In genomic region chr1:2386636-2387611, GRCh38 we compare ENCODE assay signal across 21 cellular contexts. TPM values are rescaled to one million over a fixed set of nuclear protein-coding genes. Genes with fewer than 3 reads are reported as not detected.
A peak's percentile ranks its signal among the peaks of the same experiment; 100 is the strongest.
DNase-seq lines count a peak whose midpoint lies in the region; ATAC-seq and TF ChIP-seq lines count a peak whose summit lies in the region.
"Had no signal": no experiment of that assay in that cellular context is flagged by ENCODE, and none has a peak within 500 bp of the region (broad histone marks: within the 10 kb centered on the region; RNA-seq: fewer than 3 reads in every experiment).

No MANE protein-coding gene starts in this region.

- H3K4me2 ChIP-seq in BLaER1 (peak overlapping the region; percentile 99), DOHH2 (ENCODE audit: low read length) (peak overlapping the region; percentile 91)

- DNase-seq in left cardiac atrium, result peak; percentile 20
- no peak for DNase-seq in progenitor cell of endocrine pancreas (ENCODE audit: low spot score, unreplicated experiment)
- no peak for DNase-seq in NCI-H510A treated with DMSO at 0.1 percent for 48 hours (lab: John Stamatoyannopoulos, UW)
- DNase-seq in GF-D8 (lab: John Stamatoyannopoulos, UW), result no peak
- DNase-seq: activated CD8-positive, alpha-beta T cell treated with anti-CD3 and anti-CD28 coated beads, Interleukin-2, amount 10 ng/mL, durations not matched to agents 7 days and 5 days; activated naive CD4-positive, alpha-beta T cell treated with anti-CD3 and anti-CD28 coated beads, Interleukin-2, amount 50 U/mL, for 16 hours; activated T-cell treated with anti-CD3 and anti-CD28 coated beads, Interleukin-2, amount 50 U/mL, for 24 hours; cerebellar nuclear complex; islet precursor cell; KG1; NCI-H146; NCI-H82; SHP77 treated with DMSO at 0.1 percent for 48 hours; uterus had no signal

- H3K27me3 ChIP-seq in BLaER1 (0 out of 2 replicates have a peak, but pooled peaks cover 3% of the 10 kb centered on the region), DOHH2 (ENCODE audit: control insufficient read depth, low read length) (no peaks in the 10 kb centered on the region)
- H3K27me3 ChIP-seq: uterus had no signal

- H4K20me1 ChIP-seq in BLaER1 (peaks cover 23% of the 10 kb centered on the region), DOHH2 (ENCODE audit: control insufficient read depth, insufficient read depth, low read depth, low read length) (no peaks in the 10 kb centered on the region)

- H3K9me3 ChIP-seq in BLaER1 (no peaks in the 10 kb centered on the region), DOHH2 (ENCODE audit: control insufficient read depth, insufficient read depth, low read length) (no peaks in the 10 kb centered on the region)
- H3K9me3 ChIP-seq: uterus had no signal

- peaks cover 69% of the 10 kb centered on the region for H3K4me1 ChIP-seq in BLaER1
- H3K4me1 ChIP-seq in DOHH2 (ENCODE audit: control insufficient read depth, low read length), result peaks cover 46% of the 10 kb centered on the region
- H3K4me1 ChIP-seq: uterus had no signal

- H3K9me2 ChIP-seq in DOHH2 (replicated peaks; ENCODE audit: control insufficient read depth, low read length), result no peaks in the 10 kb centered on the region

- no peaks in the 10 kb centered on the region for H3K27me3 Mint-ChIP-seq in progenitor cell of endocrine pancreas
- H3K27me3 Mint-ChIP-seq: activated T-cell treated with anti-CD3 and anti-CD28 coated beads, Interleukin-2, amount 50 U/mL, for 24 hours; CD8-positive, alpha-beta memory T cell; memory B cell had no signal

- intact Hi-C loops in left cardiac atrium (cut with DNase I), result no loop called here

- H3K4me3 ChIP-seq in BLaER1, result peak overlapping the region; percentile 47
- peak overlapping the region; percentile 95 for H3K4me3 ChIP-seq in DOHH2 (ENCODE audit: low read length)
- H3K4me3 ChIP-seq: uterus had no signal

- H3K9ac ChIP-seq in BLaER1, result peak overlapping the region; percentile 66

- H3K27ac ChIP-seq in BLaER1 (peak overlapping the region; percentile 63), DOHH2 (ENCODE audit: low read depth, low read length) (peak overlapping the region; percentile 96)
- H3K27ac ChIP-seq: epithelial cell of prostate, uterus had no signal

- H3K36me3 ChIP-seq in BLaER1 (no peaks in the 10 kb centered on the region), DOHH2 (ENCODE audit: control insufficient read depth, low read length) (peaks cover 26% of the 10 kb centered on the region)
- H3K36me3 ChIP-seq: uterus had no signal

- no peak for ATAC-seq in left cardiac atrium
- no peak for ATAC-seq in GM19324 (IDR thresholded peaks at IDR 0.05; ENCODE audit: low FRiP score, unreplicated experiment)
- ATAC-seq: activated CD4-positive, CD25-positive, alpha-beta regulatory T cell treated with anti-CD3 and anti-CD28 coated beads, Interleukin-2, amount 50 U/mL, for 24 hours; activated CD8-positive, alpha-beta T cell treated with anti-CD3 and anti-CD28 coated beads, Interleukin-2, amount 10 ng/mL, durations not matched to agents 7 days and 5 days had no signal

- H3K4me1 Mint-ChIP-seq in progenitor cell of endocrine pancreas (ENCODE audit: low read depth), result peaks cover 4% of the 10 kb centered on the region

- TF ChIP-seq CTCF in DOHH2 (IDR thresholded peaks at IDR 0.05; ENCODE audit: low read depth, low read length, poor library complexity, severe bottlenecking) (no peak), progenitor cell of endocrine pancreas (IDR thresholded peaks at IDR 0.05; ENCODE audit: unreplicated experiment) (no peak)

- H3K79me2 ChIP-seq in DOHH2 (ENCODE audit: control insufficient read depth, low read length), result peaks cover 25% of the 10 kb centered on the region

- H3K27ac Mint-ChIP-seq in progenitor cell of endocrine pancreas, result peak overlapping the region; percentile 45
- H3K27ac Mint-ChIP-seq: activated CD8-positive, alpha-beta T cell treated with anti-CD3 and anti-CD28 coated beads, Interleukin-2, amount 10 ng/mL, durations not matched to agents 7 days and 5 days; activated T-cell treated with anti-CD3 and anti-CD28 coated beads, Interleukin-2, amount 50 U/mL, for 24 hours had no signal

- H3K36me3 Mint-ChIP-seq in progenitor cell of endocrine pancreas (ENCODE audit: insufficient read depth), result no peaks in the 10 kb centered on the region
- H3K36me3 Mint-ChIP-seq: memory B cell had no signal

- H3K4me3 Mint-ChIP-seq in progenitor cell of endocrine pancreas (ENCODE audit: low read depth), result no peak overlapping the region
- H3K4me3 Mint-ChIP-seq: activated CD8-positive, alpha-beta T cell treated with anti-CD3 and anti-CD28 coated beads, Interleukin-2, amount 10 ng/mL, durations not matched to agents 7 days and 5 days; activated T-cell treated with anti-CD3 and anti-CD28 coated beads, Interleukin-2, amount 50 U/mL, for 24 hours had no signal

- no peaks in the 10 kb centered on the region for H3K9me3 Mint-ChIP-seq in progenitor cell of endocrine pancreas (ENCODE audit: low read depth)
- H3K9me3 Mint-ChIP-seq: activated T-cell treated with anti-CD3 and anti-CD28 coated beads, Interleukin-2, amount 50 U/mL, for 24 hours; CD8-positive, alpha-beta memory T cell; memory B cell had no signal

- H3F3A ChIP-seq in DOHH2 (ENCODE audit: control insufficient read depth, insufficient read depth), result peaks cover 28% of the 10 kb centered on the region

RNA-seq across cellular contexts. Expression of gene MORN1, which starts 4.4 kb away (rescaled TPM):
- total RNA-seq in left cardiac atrium (1 to 10 TPM; 3.7 to 4.9 TPM), progenitor cell of endocrine pancreas (34.0 and 35.3 TPM in 2 replicates)

RNA-seq across cellular contexts. Expression of gene RER1, which starts 4.7 kb away (rescaled TPM):
- total RNA-seq in left cardiac atrium (100 to 1,000 TPM in 1 of 2 donors, 10 to 100 TPM in 1; 96.2 to 105 TPM), progenitor cell of endocrine pancreas (93.6 and 99.3 TPM in 2 replicates)

RNA-seq across cellular contexts. Expression of gene PEX10, which starts 25.4 kb away (rescaled TPM):
- total RNA-seq in left cardiac atrium, result 10 to 100 TPM; 12.3 to 14.5 TPM
- total RNA-seq in progenitor cell of endocrine pancreas, result 27.5 and 27.6 TPM in 2 replicates
